Comparison of ENCODE assay signal across 24 cellular contexts in genomic region chr18:49764032-49764431, GRCh38. TPM values are rescaled to one million over a fixed set of nuclear protein-coding genes. Genes with fewer than 3 reads are reported as not detected.
DNase-seq lines count a peak whose midpoint lies in the region; ATAC-seq and TF ChIP-seq lines count a peak whose summit lies in the region.
"Had no signal": no experiment of that assay in that cellular context is flagged by ENCODE, and none has a peak within 500 bp of the region (broad histone marks: within the 10 kb centered on the region; RNA-seq: fewer than 3 reads in every experiment).

No MANE protein-coding gene starts in this region.

- H4K20me1 ChIP-seq in GM23248 (ENCODE audit: insufficient read depth), result no peaks in the 10 kb centered on the region

- H2AFZ ChIP-seq in GM23248, result no peak overlapping the region
- H2AFZ ChIP-seq: parathyroid adenoma had no signal

- intact Hi-C loops in esophagus muscularis mucosa (cut with DNase I), result no loop called here
- intact Hi-C loops in naive thymus-derived CD4-positive, alpha-beta T cell (cut with micrococcal nuclease), result no loop called here

- no peaks in the 10 kb centered on the region for H3K9me3 ChIP-seq in GM23248 (ENCODE audit: low read depth)
- H3K9me3 ChIP-seq in adipocyte (ENCODE audit: control insufficient read depth, low read length), result no peaks in the 10 kb centered on the region
- no peaks in the 10 kb centered on the region for H3K9me3 ChIP-seq in esophagus muscularis mucosa
- no peaks in the 10 kb centered on the region for H3K9me3 ChIP-seq in naive thymus-derived CD4-positive, alpha-beta T cell (ENCODE audit: control insufficient read depth in 2 of 3, low read length in 3 of 3)
- H3K9me3 ChIP-seq: gastrocnemius medialis, tibial artery had no signal

- no peaks in the 10 kb centered on the region for H3K36me3 ChIP-seq in GM23248 (ENCODE audit: low read depth)
- H3K36me3 ChIP-seq in adipocyte (ENCODE audit: control insufficient read depth, insufficient read depth, low read length, severe bottlenecking), result no peaks in the 10 kb centered on the region
- no peaks in the 10 kb centered on the region for H3K36me3 ChIP-seq in esophagus muscularis mucosa
- H3K36me3 ChIP-seq in naive thymus-derived CD4-positive, alpha-beta T cell (ENCODE audit: control insufficient read depth in 2 of 3, insufficient read depth in 3 of 3, low read length in 3 of 3), result no peaks in the 10 kb centered on the region
- H3K36me3 ChIP-seq: gastrocnemius medialis, tibial artery had no signal

- H3K4me3 ChIP-seq in GM23248 (no peak overlapping the region), adipocyte (ENCODE audit: low read length) (no peak overlapping the region), esophagus muscularis mucosa (no peak overlapping the region)
- H3K4me3 ChIP-seq in naive thymus-derived CD4-positive, alpha-beta T cell (ENCODE audit: low read length), result no peak overlapping the region
- H3K4me3 ChIP-seq: gastrocnemius medialis, tibial artery had no signal

- POLR2A ChIA-PET in naive thymus-derived CD4-positive, alpha-beta T cell (lab: Charles Lee), result no interaction called here

- H3K27ac Mint-ChIP-seq in naive thymus-derived CD4-positive, alpha-beta T cell, result no peak overlapping the region
- no peak overlapping the region for H3K27ac Mint-ChIP-seq in activated T-helper 17 cell treated with anti-CD3 and anti-CD28 coated beads, Interleukin-2, amount 50 U/mL, for 72 hours
- H3K27ac Mint-ChIP-seq: CD14-positive monocyte; stimulated activated naive CD8-positive, alpha-beta T cell treated with anti-CD3 and anti-CD28 coated beads, Interleukin-15, Interleukin-2, amounts not matched to agents 100 ng/mL and 50 ng/mL, for 24 hours; T-helper 1 cell treated with Interleukin-12 subunit alpha and Interleukin-12 subunit beta and Interleukin-4 antibody, amounts not matched to agents 30 μg/mL and 1 μg/mL, for 36 hours had no signal

- H3K4me1 ChIP-seq in GM23248 (ENCODE audit: insufficient read depth) (no peaks in the 10 kb centered on the region), adipocyte (ENCODE audit: control insufficient read depth, insufficient read depth, low read length) (no peaks in the 10 kb centered on the region), esophagus muscularis mucosa (peaks cover 0 to 10% (median 5%) of the 10 kb centered on the region in 4 donors)
- no peaks in the 10 kb centered on the region for H3K4me1 ChIP-seq in naive thymus-derived CD4-positive, alpha-beta T cell (ENCODE audit: control insufficient read depth in 2 of 2, insufficient read depth in 2 of 2, low read length in 2 of 2)
- H3K4me1 ChIP-seq: gastrocnemius medialis, parathyroid adenoma, tibial artery had no signal

- in situ Hi-C loops in GM23248 (cut with MboI), result no loop called here

- no peaks in the 10 kb centered on the region for H3K9me3 Mint-ChIP-seq in naive thymus-derived CD4-positive, alpha-beta T cell
- H3K9me3 Mint-ChIP-seq in activated T-helper 17 cell treated with anti-CD3 and anti-CD28 coated beads, Interleukin-2, amount 50 U/mL, for 72 hours, result no peaks in the 10 kb centered on the region
- H3K9me3 Mint-ChIP-seq: activated T-cell treated with anti-CD3 and anti-CD28 coated beads, Interleukin-2, amount 50 U/mL, for 4 hours; stimulated activated naive CD8-positive, alpha-beta T cell treated with anti-CD3 and anti-CD28 coated beads, Interleukin-15, Interleukin-2, amounts not matched to agents 100 ng/mL and 50 ng/mL, for 24 hours; T-helper 1 cell treated with Interleukin-12 subunit alpha and Interleukin-12 subunit beta and Interleukin-4 antibody, amounts not matched to agents 30 μg/mL and 1 μg/mL, for 36 hours had no signal

- no peak for TF ChIP-seq POLR2A in esophagus muscularis mucosa (IDR thresholded peaks at IDR 0.05; ENCODE audit: low read depth)

- H3F3A ChIP-seq in GM23248 (ENCODE audit: insufficient read depth), result no peaks in the 10 kb centered on the region

- H3K9ac ChIP-seq in GM23248 (no peak overlapping the region), adipocyte (ENCODE audit: low read length) (no peak overlapping the region)
- H3K9ac ChIP-seq: parathyroid adenoma had no signal

- H3K27ac ChIP-seq in GM23248 (no peak overlapping the region), esophagus muscularis mucosa (replicated peaks in 1 of 4) (no peak overlapping the region)
- no peak overlapping the region for H3K27ac ChIP-seq in naive thymus-derived CD4-positive, alpha-beta T cell (ENCODE audit: low read depth, low read length)
- H3K27ac ChIP-seq: epithelial cell of prostate, gastrocnemius medialis, parathyroid adenoma, tibial artery had no signal

- H3K36me3 Mint-ChIP-seq in naive thymus-derived CD4-positive, alpha-beta T cell, result no peaks in the 10 kb centered on the region
- H3K36me3 Mint-ChIP-seq in activated T-helper 17 cell treated with anti-CD3 and anti-CD28 coated beads, Interleukin-2, amount 50 U/mL, for 72 hours (ENCODE audit: low read depth), result no peaks in the 10 kb centered on the region
- H3K36me3 Mint-ChIP-seq: CD14-positive monocyte had no signal

- no peaks in the 10 kb centered on the region for H3K27me3 ChIP-seq in GM23248 (replicated peaks; ENCODE audit: insufficient read depth)
- H3K27me3 ChIP-seq in adipocyte (replicated peaks; ENCODE audit: control insufficient read depth, insufficient read depth, low read length), result peaks cover 10% of the 10 kb centered on the region
- H3K27me3 ChIP-seq in esophagus muscularis mucosa, result no peaks in the 10 kb centered on the region
- H3K27me3 ChIP-seq in naive thymus-derived CD4-positive, alpha-beta T cell (ENCODE audit: control insufficient read depth in 2 of 2, insufficient read depth in 2 of 2, low read length in 2 of 2), result no peaks in the 10 kb centered on the region
- H3K27me3 ChIP-seq: gastrocnemius medialis had no signal

- DNase-seq in GM23248, result peak; percentile 21
- peak; percentile 45 for DNase-seq in adipocyte (ENCODE audit: low read depth)
- DNase-seq in esophagus muscularis mucosa (ENCODE audit: extremely low spot score), result peak; percentile 75
- DNase-seq in naive thymus-derived CD4-positive, alpha-beta T cell, result no peak
- DNase-seq in stimulated activated CD4-positive, alpha-beta T cell treated with anti-CD3 and anti-CD28 coated beads, Interleukin-4, amount 100 ng/mL, for 4 hours, result no peak
- DNase-seq in SHP77 treated with DMSO at 0.1 percent for 48 hours (lab: John Stamatoyannopoulos, UW), result no peak
- DNase-seq: activated naive CD4-positive, alpha-beta T cell treated with Interleukin-2 at 50 U/mL for 16 hours; activated T-cell treated with anti-CD3 and anti-CD28 coated beads, Interleukin-2, amount 50 U/mL, for 4 hours; amniotic stem cell; gastrocnemius medialis; islet precursor cell; MM.1S; NCI-H1436; NCI-H2107; NCI-H510A treated with DMSO at 0.1 percent for 48 hours; right cardiac atrium had no signal

- no peaks in the 10 kb centered on the region for H3K9me2 ChIP-seq in GM23248 (ENCODE audit: insufficient read depth)

- 42 to 52% methylated on average over 3 of the region's 3 CpGs for WGBS in GM23248 (ENCODE audit: low coverage in 1 of 2, low lambda C conversion rate in 2 of 2, missing lambda C conversion rate in 2 of 2), 2 experiments
- 23% methylated on average over 3 of the region's 3 CpGs for WGBS in esophagus muscularis mucosa

- no peaks in the 10 kb centered on the region for H3K79me2 ChIP-seq in GM23248 (ENCODE audit: insufficient read depth)
- H3K79me2 ChIP-seq: parathyroid adenoma had no signal

- no peak for TF ChIP-seq CTCF in esophagus muscularis mucosa (IDR thresholded peaks at IDR 0.05)

- CTCF ChIA-PET in naive thymus-derived CD4-positive, alpha-beta T cell (lab: Charles Lee), result interaction anchor here (0.6 kb wide), 2 partner anchors 21 to 36 kb away, joined by 3 read pairs; no protein-coding TSS in a partner anchor

- peak; percentile 16 for ATAC-seq in naive thymus-derived CD4-positive, alpha-beta T cell
- ATAC-seq in GM19397 (IDR thresholded peaks at IDR 0.05; ENCODE audit: unreplicated experiment), result no peak
- no peak for ATAC-seq in activated T-helper 17 cell treated with anti-CD3 and anti-CD28 coated beads, Interleukin-2, amount 50 U/mL, for 72 hours (replicated peaks)
- ATAC-seq: gastrocnemius medialis, right cardiac atrium had no signal

- H3K4me2 ChIP-seq in GM23248 (ENCODE audit: unreplicated experiment), result no peak overlapping the region

- no peak for TF ChIP-seq EP300 in esophagus muscularis mucosa (IDR thresholded peaks at IDR 0.05)

- peaks cover 0 to 3% (median 0%) of the 10 kb centered on the region in 5 donors for H3K27me3 Mint-ChIP-seq in naive thymus-derived CD4-positive, alpha-beta T cell
- H3K27me3 Mint-ChIP-seq in activated T-helper 17 cell treated with anti-CD3 and anti-CD28 coated beads, Interleukin-2, amount 50 U/mL, for 72 hours, result peaks cover 4% of the 10 kb centered on the region
- H3K27me3 Mint-ChIP-seq: stimulated activated naive CD8-positive, alpha-beta T cell treated with anti-CD3 and anti-CD28 coated beads, Interleukin-15, Interleukin-2, amounts not matched to agents 100 ng/mL and 50 ng/mL, for 24 hours had no signal

- no peak overlapping the region for H3K4me3 Mint-ChIP-seq in naive thymus-derived CD4-positive, alpha-beta T cell
- H3K4me3 Mint-ChIP-seq in activated T-helper 17 cell treated with anti-CD3 and anti-CD28 coated beads, Interleukin-2, amount 50 U/mL, for 72 hours, result no peak overlapping the region
- H3K4me3 Mint-ChIP-seq: activated T-cell treated with anti-CD3 and anti-CD28 coated beads, Interleukin-2, amount 50 U/mL, for 4 hours; CD14-positive monocyte; stimulated activated naive CD8-positive, alpha-beta T cell treated with anti-CD3 and anti-CD28 coated beads, Interleukin-15, Interleukin-2, amounts not matched to agents 100 ng/mL and 50 ng/mL, for 24 hours; T-helper 1 cell treated with Interleukin-12 subunit alpha and Interleukin-12 subunit beta and Interleukin-4 antibody, amounts not matched to agents 30 μg/mL and 1 μg/mL, for 36 hours had no signal

- H3K4me1 Mint-ChIP-seq in naive thymus-derived CD4-positive, alpha-beta T cell, result peaks cover 0 to 14% (median 2%) of the 10 kb centered on the region in 7 donors
- no peaks in the 10 kb centered on the region for H3K4me1 Mint-ChIP-seq in activated T-helper 17 cell treated with anti-CD3 and anti-CD28 coated beads, Interleukin-2, amount 50 U/mL, for 72 hours
- H3K4me1 Mint-ChIP-seq: CD14-positive monocyte had no signal

RNA-seq across cellular contexts. Expression of gene ACAA2, which starts 49.3 kb away (rescaled TPM):
- total RNA-seq in GM23248 (2014; rRNA removed; shearing (Covaris generic)), result 50.3 and 55.6 TPM in 2 replicates
- polyA plus RNA-seq in GM23248 (2016; fragmentation: Nextera tagmentation; extraction: Ambion mirVana), result 94.8 and 99.6 TPM in 2 replicates
- 100 to 1,000 TPM in 1 of 4 donors, 10 to 100 TPM in 3; 46.9 to 101 (median 73.9) TPM for total RNA-seq in esophagus muscularis mucosa
- 10 to 100 TPM; 15.4 to 94.7 (median 24.4) TPM for total RNA-seq in naive thymus-derived CD4-positive, alpha-beta T cell
- polyA plus RNA-seq in naive thymus-derived CD4-positive, alpha-beta T cell, result 10 to 100 TPM; 62.1 to 71.7 TPM
- 10 to 100 TPM; 73.7 to 94.7 TPM for total RNA-seq in activated T-helper 17 cell treated with anti-CD3 and anti-CD28 coated beads, Interleukin-2, amount 50 U/mL, for 72 hours

Comparison
In these comparisons a context has a peak if more than half of its experiments do, and no peak if none do; other contexts are left out.
1. DNase-seq: peak in GM23248 (single experiment), adipocyte (single experiment) and esophagus muscularis mucosa (single experiment); none in naive thymus-derived CD4-positive, alpha-beta T cell (0 of 9), stimulated activated CD4-positive, alpha-beta T cell treated with anti-CD3 and anti-CD28 coated beads, Interleukin-4, amount 100 ng/mL, for 4 hours (0 of 2) and SHP77 treated with DMSO at 0.1 percent for 48 hours (single experiment).